Comparison of ENCODE assay signal across 18 cellular contexts in genomic region chr9:71213633-71214032, GRCh38.
DNase-seq lines count a peak whose midpoint lies in the region; ATAC-seq, FAIRE-seq and TF ChIP-seq lines count a peak whose summit lies in the region.
"Had no signal": no experiment of that assay in that cellular context is flagged by ENCODE, and none has a peak within 500 bp of the region (broad histone marks: within the 10 kb centered on the region; RNA-seq: fewer than 3 reads in every experiment).

No MANE protein-coding gene starts in this region.

- DNase-seq in HepG2 (ENCODE audit: low spot score) (no peak), right lobe of liver (no peak), adipocyte (ENCODE audit: low read depth) (peak; percentile 5), choroid plexus epithelial cell (ENCODE audit: low read depth) (peak; percentile 1), SIG-M5 (lab: John Stamatoyannopoulos, UW) (no peak)
- DNase-seq in stimulated activated naive CD4-positive, alpha-beta T cell (lab: John Stamatoyannopoulos, UW): no peak
- DNase-seq: CD4-positive, alpha-beta T cell; CD8-positive, alpha-beta memory T cell; DMS 273 treated with DMSO at 0.1 percent for 48 hours; DND-41; H7; HCEC 1CT had no signal

- no peak for TF ChIP-seq RAD21 in HepG2 (CRISPR knock-in tag; IDR thresholded peaks at IDR 0.05)

- in situ Hi-C loops in HepG2 (cut with HindIII; ENCODE audit: extremely low pct_ligation_motif_present, low pct_unique_long_range_greater_than_20kb): no loop called here

- no peak overlapping the region for H3K27ac ChIP-seq in HepG2 (ENCODE audit: extremely low read length, insufficient read depth, low read length)
- no peak overlapping the region for H3K27ac ChIP-seq in right lobe of liver
- H3K27ac ChIP-seq: BLaER1 had no signal

- no peak for TF ChIP-seq CTCF in HepG2 (CRISPR knock-in tag; IDR thresholded peaks at IDR 0.05)
- TF ChIP-seq CTCF in right lobe of liver (IDR thresholded peaks at IDR 0.05): no peak
- no peak for TF ChIP-seq CTCF in choroid plexus epithelial cell (conservative IDR thresholded peaks at IDR 0.05; ENCODE audit: low read depth, low read length)

- CTCF ChIA-PET in HepG2 (lab: Yijun Ruan, JAX; ENCODE audit: low intra/inter-chr PET ratio, low total read pairs): no interaction called here

- intact Hi-C loops in HepG2 (cut with micrococcal nuclease; ENCODE audit: unreplicated experiment) (no loop called here), right lobe of liver (cut with DNase I) (no loop called here)

- H3K4me3 ChIP-seq in HepG2 (replicated peaks in 1 of 3; ENCODE audit: insufficient read depth in 1 of 3, low read depth in 2 of 3, low read length in 3 of 3) (no peak overlapping the region), right lobe of liver (no peak overlapping the region), adipocyte (ENCODE audit: low read length) (no peak overlapping the region), choroid plexus epithelial cell (ENCODE audit: low read depth, low read length) (no peak overlapping the region)
- H3K4me3 ChIP-seq: BLaER1 had no signal

- H3K27me3 ChIP-seq in HepG2 (ENCODE audit: control insufficient read depth in 1 of 2, insufficient read depth in 2 of 2, low read length in 2 of 2): no peaks in the 10 kb centered on the region
- H3K27me3 ChIP-seq in right lobe of liver: no peaks in the 10 kb centered on the region
- no peaks in the 10 kb centered on the region for H3K27me3 ChIP-seq in adipocyte (replicated peaks; ENCODE audit: control insufficient read depth, insufficient read depth, low read length)
- H3K27me3 ChIP-seq: BLaER1 had no signal

- no peak for TF ChIP-seq POLR2A in HepG2 (IDR thresholded peaks at IDR 0.05; ENCODE audit: insufficient read depth in 1 of 2, low read depth in 2 of 2, low read length in 2 of 2)
- TF ChIP-seq POLR2A in right lobe of liver (IDR thresholded peaks at IDR 0.05): no peak

- BruUV-seq in HepG2 (replicated peaks; lab: Mats Ljungman, UMichigan): no TSS peak

- H3K36me3 ChIP-seq in HepG2 (replicated peaks in 1 of 2; ENCODE audit: control insufficient read depth in 1 of 2, insufficient read depth in 2 of 2, low read length in 2 of 2): no peaks in the 10 kb centered on the region
- H3K36me3 ChIP-seq in right lobe of liver: no peaks in the 10 kb centered on the region
- H3K36me3 ChIP-seq in adipocyte (ENCODE audit: control insufficient read depth, insufficient read depth, low read length, severe bottlenecking): no peaks in the 10 kb centered on the region
- H3K36me3 ChIP-seq: BLaER1 had no signal

- POLR2A ChIA-PET in HepG2 (lab: Yijun Ruan, JAX): no interaction called here

- no peak for TF ChIP-seq EP300 in HepG2 (IDR thresholded peaks at IDR 0.05; ENCODE audit: low read depth in 2 of 2, low read length in 2 of 2)
- TF ChIP-seq EP300 in HepG2 (CRISPR knock-in tag; IDR thresholded peaks at IDR 0.05; ENCODE audit: borderline replicate concordance): no peak

- no peak for FAIRE-seq in HepG2 (lab: Jason Lieb, UNC)
- FAIRE-seq: A204.1, D721Med, G401.6, GM12892, H1 had no signal

- H3K4me1 ChIP-seq in HepG2 (ENCODE audit: insufficient read depth, low read length): peaks cover 3% of the 10 kb centered on the region
- no peaks in the 10 kb centered on the region for H3K4me1 ChIP-seq in right lobe of liver
- no peaks in the 10 kb centered on the region for H3K4me1 ChIP-seq in adipocyte (ENCODE audit: control insufficient read depth, insufficient read depth, low read length)
- H3K4me1 ChIP-seq: BLaER1 had no signal

- H3K79me2 ChIP-seq in HepG2 (ENCODE audit: insufficient read depth, low read length): no peaks in the 10 kb centered on the region

- H3K4me2 ChIP-seq in HepG2 (ENCODE audit: low read depth, low read length): no peak overlapping the region
- H3K4me2 ChIP-seq: BLaER1 had no signal

- H2AFZ ChIP-seq in HepG2 (ENCODE audit: low read length): no peak overlapping the region

- H4K20me1 ChIP-seq in HepG2 (ENCODE audit: insufficient read depth, low read length): no peaks in the 10 kb centered on the region
- H4K20me1 ChIP-seq: BLaER1 had no signal

- no peak for ATAC-seq in HepG2
- no peak for ATAC-seq in right lobe of liver

- no peak overlapping the region for H3K9ac ChIP-seq in HepG2 (ENCODE audit: insufficient read depth, low read depth, low read length)
- no peak overlapping the region for H3K9ac ChIP-seq in adipocyte (ENCODE audit: low read length)
- H3K9ac ChIP-seq: BLaER1 had no signal

- H3K9me3 ChIP-seq in HepG2 (ENCODE audit: low read length) (peaks cover 18% of the 10 kb centered on the region), right lobe of liver (no peaks in the 10 kb centered on the region), adipocyte (ENCODE audit: control insufficient read depth, low read length) (peaks cover 31% of the 10 kb centered on the region)

TF ChIP-seq in HepG2, 621 proteins besides CTCF, POLR2A, EP300 and RAD21:
- no peak for TF ChIP-seq ZNF557 (CRISPR knock-in tag; IDR thresholded peaks at IDR 0.05)
- no peak for TF ChIP-seq PLRG1 (conservative IDR thresholded peaks at IDR 0.05)
- TF ChIP-seq ATF7 (IDR thresholded peaks at IDR 0.05): peak; percentile 85
- TF ChIP-seq ATF7 (CRISPR knock-in tag; IDR thresholded peaks at IDR 0.05): no peak

Comparison
In these comparisons a context has a peak if more than half of its experiments do, and no peak if none do; other contexts are left out.
1. DNase-seq: peak in adipocyte (single experiment) and choroid plexus epithelial cell (single experiment); none in HepG2 (single experiment), right lobe of liver (0 of 3), SIG-M5 (single experiment) and stimulated activated naive CD4-positive, alpha-beta T cell (0 of 6).